In genomic region chr3:50323614-50324199, GRCh38 we compare ENCODE assay signal across 2 cellular contexts.
A peak's percentile ranks its signal among the peaks of the same experiment; 100 is the strongest.
TF ChIP-seq lines count a peak whose summit lies in the region.

No MANE protein-coding gene starts in this region.

TF ChIP-seq in GM23338, 12 proteins besides CTCF, POLR2A, EP300 and RAD21:
- TF ChIP-seq NANOG (IDR thresholded peaks at IDR 0.05; ENCODE audit: borderline replicate concordance): no peak
- no peak for TF ChIP-seq JUNB (IDR thresholded peaks at IDR 0.05; ENCODE audit: unreplicated experiment)
- no peak for TF ChIP-seq ZNF331 (CRISPR knock-in tag; IDR thresholded peaks at IDR 0.05; ENCODE audit: low read depth)

TF ChIP-seq in HepG2, 621 proteins besides CTCF, POLR2A, EP300 and RAD21:
- no peak for TF ChIP-seq FOXA1 (IDR thresholded peaks at IDR 0.05)
- TF ChIP-seq FOXA1 (CRISPR knock-in tag; IDR thresholded peaks at IDR 0.05): no peak
- 0 out of 2 replicates have a peak, but pooled peaks have one; percentile 52 for TF ChIP-seq SRY (CRISPR knock-in tag; IDR thresholded peaks at IDR 0.05)
- TF ChIP-seq ZNF713 (CRISPR knock-in tag; IDR thresholded peaks at IDR 0.05): no peak
- TF ChIP-seq ZNF547 (CRISPR knock-in tag; IDR thresholded peaks at IDR 0.05): no peak
- no peak for TF ChIP-seq ZNF570 (CRISPR knock-in tag; IDR thresholded peaks at IDR 0.05; ENCODE audit: borderline replicate concordance)
- TF ChIP-seq, protein P1, sequence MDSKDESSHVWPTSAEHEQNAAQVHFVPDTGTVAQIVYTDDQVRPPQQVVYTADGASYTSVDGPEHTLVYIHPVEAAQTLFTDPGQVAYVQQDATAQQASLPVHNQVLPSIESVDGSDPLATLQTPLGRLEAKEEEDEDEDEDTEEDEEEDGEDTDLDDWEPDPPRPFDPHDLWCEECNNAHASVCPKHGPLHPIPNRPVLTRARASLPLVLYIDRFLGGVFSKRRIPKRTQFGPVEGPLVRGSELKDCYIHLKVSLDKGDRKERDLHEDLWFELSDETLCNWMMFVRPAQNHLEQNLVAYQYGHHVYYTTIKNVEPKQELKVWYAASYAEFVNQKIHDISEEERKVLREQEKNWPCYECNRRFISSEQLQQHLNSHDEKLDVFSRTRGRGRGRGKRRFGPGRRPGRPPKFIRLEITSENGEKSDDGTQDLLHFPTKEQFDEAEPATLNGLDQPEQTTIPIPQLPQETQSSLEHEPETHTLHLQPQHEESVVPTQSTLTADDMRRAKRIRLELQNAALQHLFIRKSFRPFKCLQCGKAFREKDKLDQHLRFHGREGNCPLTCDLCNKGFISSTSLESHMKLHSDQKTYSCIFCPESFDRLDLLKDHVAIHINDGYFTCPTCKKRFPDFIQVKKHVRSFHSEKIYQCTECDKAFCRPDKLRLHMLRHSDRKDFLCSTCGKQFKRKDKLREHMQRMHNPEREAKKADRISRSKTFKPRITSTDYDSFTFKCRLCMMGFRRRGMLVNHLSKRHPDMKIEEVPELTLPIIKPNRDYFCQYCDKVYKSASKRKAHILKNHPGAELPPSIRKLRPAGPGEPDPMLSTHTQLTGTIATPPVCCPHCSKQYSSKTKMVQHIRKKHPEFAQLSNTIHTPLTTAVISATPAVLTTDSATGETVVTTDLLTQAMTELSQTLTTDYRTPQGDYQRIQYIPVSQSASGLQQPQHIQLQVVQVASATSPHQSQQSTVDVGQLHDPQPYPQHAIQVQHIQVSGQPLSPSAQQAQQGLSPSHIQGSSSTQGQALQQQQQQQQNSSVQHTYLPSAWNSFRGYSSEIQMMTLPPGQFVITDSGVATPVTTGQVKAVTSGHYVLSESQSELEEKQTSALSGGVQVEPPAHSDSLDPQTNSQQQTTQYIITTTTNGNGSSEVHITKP (CRISPR knock-in tag; IDR thresholded peaks at IDR 0.05; ENCODE audit: low read depth): 0 out of 2 replicates have a peak, but pooled peaks have one; percentile 6
- TF ChIP-seq ZNF274 (CRISPR knock-in tag; IDR thresholded peaks at IDR 0.05): 0 out of 2 replicates have a peak, but pooled peaks have one; percentile 6
- TF ChIP-seq GABPA (IDR thresholded peaks at IDR 0.05; ENCODE audit: low read depth, low read length): no peak
- 0 out of 2 replicates have a peak, but pooled peaks have one; percentile 10 for TF ChIP-seq GABPA (CRISPR knock-in tag; IDR thresholded peaks at IDR 0.05; ENCODE audit: low read depth)
- TF ChIP-seq, protein P2, sequence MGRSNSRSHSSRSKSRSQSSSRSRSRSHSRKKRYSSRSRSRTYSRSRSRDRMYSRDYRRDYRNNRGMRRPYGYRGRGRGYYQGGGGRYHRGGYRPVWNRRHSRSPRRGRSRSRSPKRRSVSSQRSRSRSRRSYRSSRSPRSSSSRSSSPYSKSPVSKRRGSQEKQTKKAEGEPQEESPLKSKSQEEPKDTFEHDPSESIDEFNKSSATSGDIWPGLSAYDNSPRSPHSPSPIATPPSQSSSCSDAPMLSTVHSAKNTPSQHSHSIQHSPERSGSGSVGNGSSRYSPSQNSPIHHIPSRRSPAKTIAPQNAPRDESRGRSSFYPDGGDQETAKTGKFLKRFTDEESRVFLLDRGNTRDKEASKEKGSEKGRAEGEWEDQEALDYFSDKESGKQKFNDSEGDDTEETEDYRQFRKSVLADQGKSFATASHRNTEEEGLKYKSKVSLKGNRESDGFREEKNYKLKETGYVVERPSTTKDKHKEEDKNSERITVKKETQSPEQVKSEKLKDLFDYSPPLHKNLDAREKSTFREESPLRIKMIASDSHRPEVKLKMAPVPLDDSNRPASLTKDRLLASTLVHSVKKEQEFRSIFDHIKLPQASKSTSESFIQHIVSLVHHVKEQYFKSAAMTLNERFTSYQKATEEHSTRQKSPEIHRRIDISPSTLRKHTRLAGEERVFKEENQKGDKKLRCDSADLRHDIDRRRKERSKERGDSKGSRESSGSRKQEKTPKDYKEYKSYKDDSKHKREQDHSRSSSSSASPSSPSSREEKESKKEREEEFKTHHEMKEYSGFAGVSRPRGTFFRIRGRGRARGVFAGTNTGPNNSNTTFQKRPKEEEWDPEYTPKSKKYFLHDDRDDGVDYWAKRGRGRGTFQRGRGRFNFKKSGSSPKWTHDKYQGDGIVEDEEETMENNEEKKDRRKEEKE (IDR thresholded peaks at IDR 0.05): no peak
- no peak for TF ChIP-seq ZNF749 (CRISPR knock-in tag; IDR thresholded peaks at IDR 0.05; ENCODE audit: borderline replicate concordance)
- TF ChIP-seq ZBTB7B (CRISPR knock-in tag; IDR thresholded peaks at IDR 0.05): no peak
- TF ChIP-seq FOXO4 (CRISPR knock-in tag; conservative IDR thresholded peaks at IDR 0.05): 0 out of 2 replicates have a peak, but pooled peaks have one; percentile 54
- no peak for TF ChIP-seq ZNF770 (CRISPR knock-in tag; IDR thresholded peaks at IDR 0.05)
- no peak for TF ChIP-seq SOX13 (IDR thresholded peaks at IDR 0.05)
- 0 out of 4 replicates have a peak, but pooled peaks of 1 of the 2 experiments have one; percentile 6 for TF ChIP-seq SOX13 (CRISPR knock-in tag; conservative IDR thresholded peaks at IDR 0.05 in 1 of 2, IDR thresholded peaks at IDR 0.05 in 1 of 2)
- TF ChIP-seq HBP1 (CRISPR knock-in tag; IDR thresholded peaks at IDR 0.05; ENCODE audit: low read depth): no peak
- no peak for TF ChIP-seq ZNF335 (CRISPR knock-in tag; IDR thresholded peaks at IDR 0.05)
